Comparison of ENCODE assay signal across 25 cellular contexts in genomic region chr2:173217106-173217840, GRCh38.
DNase-seq lines count a peak whose midpoint lies in the region; ATAC-seq and TF ChIP-seq lines count a peak whose summit lies in the region.
"Had no signal": no experiment of that assay in that cellular context is flagged by ENCODE, and none has a peak within 500 bp of the region (broad histone marks: within the 10 kb centered on the region; RNA-seq: fewer than 3 reads in every experiment).

No MANE protein-coding gene starts in this region.

- POLR2A ChIA-PET in naive thymus-derived CD8-positive, alpha-beta T cell (lab: Charles Lee), result no interaction called here

- no peaks in the 10 kb centered on the region for H3K9me3 Mint-ChIP-seq in naive thymus-derived CD8-positive, alpha-beta T cell
- H3K9me3 Mint-ChIP-seq: activated naive CD4-positive, alpha-beta T cell treated with anti-CD3 and anti-CD28 coated beads, Interleukin-2, amount 10 ng/mL, durations not matched to agents 7 days and 5 days; activated T-cell treated with anti-CD3 and anti-CD28 coated beads, Interleukin-2, amount 50 U/mL, for 24 hours; CD4-positive, alpha-beta memory T cell; natural killer cell had no signal

- no peak for TF ChIP-seq EP300 in esophagus muscularis mucosa (IDR thresholded peaks at IDR 0.05)

- H3K4me1 ChIP-seq in esophagus muscularis mucosa (peaks cover 20 to 79% (median 71%) of the 10 kb centered on the region in 4 donors), psoas muscle (peaks cover 41% of the 10 kb centered on the region)

- no peak for ATAC-seq in psoas muscle
- ATAC-seq in naive thymus-derived CD8-positive, alpha-beta T cell, result no peak
- ATAC-seq: natural killer cell, T-helper 17 cell had no signal

- H3K4me3 Mint-ChIP-seq in naive thymus-derived CD8-positive, alpha-beta T cell, result no peak overlapping the region
- H3K4me3 Mint-ChIP-seq: activated naive CD4-positive, alpha-beta T cell treated with anti-CD3 and anti-CD28 coated beads, Interleukin-2, amount 10 ng/mL, durations not matched to agents 7 days and 5 days; activated T-cell treated with anti-CD3 and anti-CD28 coated beads, Interleukin-2, amount 50 U/mL, for 24 hours; natural killer cell; T-helper 17 cell had no signal

- intact Hi-C loops in esophagus muscularis mucosa (cut with DNase I) (no loop called here), psoas muscle (cut with DNase I) (no loop called here)

- DNase-seq in H7 (peak; percentile 51), NCI-H82 treated with DMSO at 0.1 percent for 48 hours (lab: John Stamatoyannopoulos, UW; ENCODE audit: unreplicated experiment) (peak; percentile 96), esophagus muscularis mucosa (ENCODE audit: extremely low spot score) (no peak), psoas muscle (no peak), NCI-H2081 treated with DMSO at 0.1 percent for 48 hours (lab: John Stamatoyannopoulos, UW) (no peak), NOMO-1 (lab: John Stamatoyannopoulos, UW; ENCODE audit: unreplicated experiment in 2 of 2) (no peak), NCI-H1048 (lab: John Stamatoyannopoulos, UW) (no peak)
- no peak for DNase-seq in naive thymus-derived CD8-positive, alpha-beta T cell
- DNase-seq: activated CD4-positive, alpha-beta T cell treated with anti-CD3 and anti-CD28 coated beads, Interleukin-2, amount 50 U/mL, for 48 hours; activated naive CD4-positive, alpha-beta T cell treated with anti-CD3 and anti-CD28 coated beads, Interleukin-2, amount 10 ng/mL, durations not matched to agents 7 days and 5 days; activated T-cell treated with anti-CD3 and anti-CD28 coated beads, Interleukin-2, amount 50 U/mL, for 24 hours; aorta; CD4-positive, alpha-beta memory T cell; DMS79; mesendoderm; MM.1S; natural killer cell; NCI-H187; NCI-H510A; T-helper 17 cell had no signal

- TF ChIP-seq POLR2A in esophagus muscularis mucosa (IDR thresholded peaks at IDR 0.05; ENCODE audit: low read depth), result no peak

- no peaks in the 10 kb centered on the region for H3K36me3 Mint-ChIP-seq in naive thymus-derived CD8-positive, alpha-beta T cell
- H3K36me3 Mint-ChIP-seq: activated naive CD4-positive, alpha-beta T cell treated with anti-CD3 and anti-CD28 coated beads, Interleukin-2, amount 10 ng/mL, durations not matched to agents 7 days and 5 days; CD4-positive, alpha-beta memory T cell; natural killer cell had no signal

- 48% methylated on average over 21 of the region's 21 CpGs for WGBS in esophagus muscularis mucosa
- WGBS in psoas muscle, 3 donors, result 82 to 87% (median 86%) methylated on average over 21 of the region's 21 CpGs

- H3K4me1 Mint-ChIP-seq in naive thymus-derived CD8-positive, alpha-beta T cell, result peaks cover 2 to 11% (median 8%) of the 10 kb centered on the region in 4 donors

- H3K27me3 Mint-ChIP-seq in naive thymus-derived CD8-positive, alpha-beta T cell, result peaks cover 0 to 4% (median 0%) of the 10 kb centered on the region in 5 donors
- H3K27me3 Mint-ChIP-seq: activated T-cell treated with anti-CD3 and anti-CD28 coated beads, Interleukin-2, amount 50 U/mL, for 24 hours; CD4-positive, alpha-beta memory T cell; progenitor cell of endocrine pancreas; T-helper 17 cell had no signal

- H3K27ac ChIP-seq in esophagus muscularis mucosa (replicated peaks in 1 of 4), result peak overlapping the region; percentile 75 to 82 (median 78)
- H3K27ac ChIP-seq in psoas muscle, result peak overlapping the region; percentile 13
- H3K27ac ChIP-seq: HL-60, SJSA1, tibial nerve, VCaP had no signal

- H3K36me3 ChIP-seq in H7 (replicated peaks; ENCODE audit: control insufficient read depth, insufficient read depth, low read length) (no peaks in the 10 kb centered on the region), esophagus muscularis mucosa (peaks cover 0 to 9% (median 4%) of the 10 kb centered on the region in 4 donors), psoas muscle (ENCODE audit: insufficient read depth in 1 of 2, low read depth in 1 of 2) (peaks cover 0 to 43% of the 10 kb centered on the region in 2 donors)
- H3K36me3 ChIP-seq: tibial nerve had no signal

- no peak overlapping the region for H3K27ac Mint-ChIP-seq in naive thymus-derived CD8-positive, alpha-beta T cell
- H3K27ac Mint-ChIP-seq: activated naive CD4-positive, alpha-beta T cell treated with anti-CD3 and anti-CD28 coated beads, Interleukin-2, amount 10 ng/mL, durations not matched to agents 7 days and 5 days; activated T-cell treated with anti-CD3 and anti-CD28 coated beads, Interleukin-2, amount 50 U/mL, for 24 hours; natural killer cell; progenitor cell of endocrine pancreas; T-helper 17 cell had no signal

- TF ChIP-seq CTCF in esophagus muscularis mucosa (IDR thresholded peaks at IDR 0.05) (no peak), psoas muscle (IDR thresholded peaks at IDR 0.05) (no peak)

- H3K4me3 ChIP-seq in H7 (ENCODE audit: insufficient read depth, low read depth, low read length) (no peak overlapping the region), esophagus muscularis mucosa (peak overlapping the region; percentile 27 to 37 (median 30)), psoas muscle (no peak overlapping the region)
- H3K4me3 ChIP-seq: SJSA1, tibial nerve had no signal

- H3K9me3 ChIP-seq in esophagus muscularis mucosa, result no peaks in the 10 kb centered on the region
- no peaks in the 10 kb centered on the region for H3K9me3 ChIP-seq in psoas muscle
- H3K9me3 ChIP-seq: SJSA1, tibial nerve had no signal

- H3K27me3 ChIP-seq in H7 (ENCODE audit: control insufficient read depth, insufficient read depth, low read length) (no peaks in the 10 kb centered on the region), esophagus muscularis mucosa (no peaks in the 10 kb centered on the region), psoas muscle (ENCODE audit: insufficient read depth in 3 of 3, low read length in 2 of 3) (no peaks in the 10 kb centered on the region)
- H3K27me3 ChIP-seq: SJSA1, tibial nerve had no signal

Comparison
In these comparisons a context has a peak if more than half of its experiments do, and no peak if none do; other contexts are left out.
1. DNase-seq: peak in H7 (single experiment) and NCI-H82 treated with DMSO at 0.1 percent for 48 hours (single experiment); none in esophagus muscularis mucosa (single experiment), psoas muscle (0 of 2), naive thymus-derived CD8-positive, alpha-beta T cell (0 of 10), NCI-H2081 treated with DMSO at 0.1 percent for 48 hours (single experiment), NOMO-1 (0 of 2) and NCI-H1048 (single experiment).
2. H3K4me3 ChIP-seq: peak in esophagus muscularis mucosa (4 of 4); none in H7 (single experiment) and psoas muscle (single experiment).